ENCODE assay signal across 30 cellular contexts in the genomic region with DNA sequence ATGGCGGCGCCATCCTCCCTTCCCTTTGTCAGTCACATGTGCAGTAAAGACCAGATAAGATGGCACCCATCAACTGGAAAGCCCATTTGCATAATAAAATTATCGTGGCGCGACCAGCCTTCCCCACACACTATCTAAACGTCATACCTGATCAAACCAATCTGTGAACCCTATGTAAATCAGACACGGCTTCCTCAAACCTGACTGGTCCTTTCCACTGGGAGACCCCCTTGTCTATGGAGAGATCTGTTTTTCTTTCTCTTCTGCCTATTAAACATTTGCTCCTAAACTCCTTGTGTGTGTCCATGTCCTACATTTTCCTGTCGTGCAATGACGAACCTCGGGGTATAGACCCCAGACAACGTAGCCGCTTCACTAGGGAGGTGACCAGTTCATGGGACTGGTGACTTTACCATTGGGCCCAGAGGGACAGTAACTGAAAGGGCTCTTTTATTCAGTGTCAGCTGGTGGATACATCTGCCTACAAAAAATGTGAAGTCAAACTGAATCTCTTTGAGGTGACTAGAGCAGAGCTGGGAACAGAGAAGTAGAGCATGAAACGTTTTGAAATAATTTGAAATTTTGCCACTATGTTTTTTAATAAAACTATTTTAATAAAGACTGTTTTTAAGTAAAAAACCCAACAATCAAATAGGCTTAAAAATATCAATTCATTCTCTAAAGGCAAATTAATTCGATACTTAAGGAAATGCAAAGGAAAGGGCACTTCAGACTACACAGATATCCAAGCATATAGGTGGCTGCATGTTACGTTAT.
DNase-seq lines count a peak whose midpoint lies in the region; ATAC-seq and TF ChIP-seq lines count a peak whose summit lies in the region.
"Had no signal": no experiment of that assay in that cellular context is flagged by ENCODE, and none has a peak within 500 bp of the region (broad histone marks: within the 10 kb centered on the region; RNA-seq: fewer than 3 reads in every experiment).

No MANE protein-coding gene starts in this region.

- DNase-seq in Calu3 = no peak
- peak; percentile 83 for DNase-seq in SW480 (ENCODE audit: low spot score)
- DNase-seq in left lobe of liver (ENCODE audit: low spot score) = no peak
- DNase-seq in progenitor cell of endocrine pancreas (ENCODE audit: low spot score, unreplicated experiment) = no peak
- no peak for DNase-seq in left lung
- DNase-seq in T-helper 1 cell = no peak
- no peak for DNase-seq in dedifferentiated amniotic fluid mesenchymal stem cell (ENCODE audit: extremely low spot score)
- DNase-seq: activated CD8-positive, alpha-beta T cell treated with anti-CD3 and anti-CD28 coated beads for 36 hours; EL; endodermal cell; hippocampal formation; left ventricle myocardium inferior; MM.1S; NCI-H1436; NCI-H2081 treated with DMSO at 0.1 percent for 48 hours; right cardiac atrium; SK-N-SH; stimulated activated CD4-positive, alpha-beta T cell treated with anti-CD3 and anti-CD28 coated beads, Interleukin-4, amount 100 ng/mL, for 1 hour had no signal

- BruUV-seq in Calu3 (replicated peaks; lab: Mats Ljungman, UMichigan) = no TSS peak

- H3K4me1 Mint-ChIP-seq in Calu3 (ENCODE audit: low read depth, unreplicated experiment) (peaks cover 73% of the 10 kb centered on the region), progenitor cell of endocrine pancreas (ENCODE audit: low read depth) (peaks cover 50% of the 10 kb centered on the region)
- H3K4me1 Mint-ChIP-seq: activated naive CD4-positive, alpha-beta T cell treated with anti-CD3 and anti-CD28 coated beads, Interleukin-2, amount 50 U/mL, for 24 hours; activated T-helper 17 cell treated with anti-CD3 and anti-CD28 coated beads, Interleukin-2, amount 50 U/mL, for 72 hours; GM23338 had no signal

- no peak overlapping the region for H3K4me3 ChIP-seq in left lung
- H3K4me3 ChIP-seq: BLaER1, coronary artery, GM12878, GM23338, left ventricle myocardium inferior had no signal

- H3K9me3 Mint-ChIP-seq in Calu3 (ENCODE audit: low read depth, unreplicated experiment) (no peaks in the 10 kb centered on the region), progenitor cell of endocrine pancreas (ENCODE audit: low read depth) (peaks cover 9% of the 10 kb centered on the region)
- H3K9me3 Mint-ChIP-seq: activated CD8-positive, alpha-beta T cell treated with anti-CD3 and anti-CD28 coated beads for 36 hours; activated naive CD4-positive, alpha-beta T cell treated with anti-CD3 and anti-CD28 coated beads, Interleukin-2, amount 50 U/mL, for 24 hours; activated T-helper 17 cell treated with anti-CD3 and anti-CD28 coated beads, Interleukin-2, amount 50 U/mL, for 72 hours; GM23338; mesothelial cell of epicardium; natural killer cell treated with Interleukin-12 subunit alpha and Interleukin-12 subunit beta and Interleukin-15 and Interleukin-18, amount 100 ng/mL, for 72 hours had no signal

- H3K4me3 Mint-ChIP-seq in Calu3 (ENCODE audit: low read depth, unreplicated experiment) = no peak overlapping the region
- H3K4me3 Mint-ChIP-seq in progenitor cell of endocrine pancreas (ENCODE audit: low read depth) = peak overlapping the region; percentile 0
- H3K4me3 Mint-ChIP-seq: activated CD8-positive, alpha-beta T cell treated with anti-CD3 and anti-CD28 coated beads for 36 hours; activated naive CD4-positive, alpha-beta T cell treated with anti-CD3 and anti-CD28 coated beads, Interleukin-2, amount 50 U/mL, for 24 hours; activated T-helper 17 cell treated with anti-CD3 and anti-CD28 coated beads, Interleukin-2, amount 50 U/mL, for 72 hours; endodermal cell; GM23338; mesothelial cell of epicardium; natural killer cell treated with Interleukin-12 subunit alpha and Interleukin-12 subunit beta and Interleukin-15 and Interleukin-18, amount 100 ng/mL, for 72 hours had no signal

- ATAC-seq in left lobe of liver (peak; percentile 19), left lung (no peak), GM21447 (IDR thresholded peaks at IDR 0.05; ENCODE audit: unreplicated experiment) (no peak)
- ATAC-seq: activated CD8-positive, alpha-beta T cell treated with anti-CD3 and anti-CD28 coated beads for 36 hours; activated T-helper 17 cell treated with anti-CD3 and anti-CD28 coated beads, Interleukin-2, amount 50 U/mL, for 72 hours; esophagus mucosa; GM12878; GM23338; natural killer cell treated with Interleukin-12 subunit alpha and Interleukin-12 subunit beta and Interleukin-15 and Interleukin-18, amount 100 ng/mL, for 72 hours; right cardiac atrium had no signal

- no peaks in the 10 kb centered on the region for H3K4me1 ChIP-seq in left lung
- H3K4me1 ChIP-seq: BLaER1, left ventricle myocardium inferior, parathyroid adenoma had no signal

- intact Hi-C loops in Calu3 (cut with micrococcal nuclease; ENCODE audit: unreplicated experiment) (no loop called here), left lung (cut with DNase I) (no loop called here)

- no peaks in the 10 kb centered on the region for H3K27me3 Mint-ChIP-seq in Calu3 (ENCODE audit: unreplicated experiment)
- H3K27me3 Mint-ChIP-seq in progenitor cell of endocrine pancreas = no peaks in the 10 kb centered on the region
- H3K27me3 Mint-ChIP-seq: activated CD8-positive, alpha-beta T cell treated with anti-CD3 and anti-CD28 coated beads for 36 hours; activated T-helper 17 cell treated with anti-CD3 and anti-CD28 coated beads, Interleukin-2, amount 50 U/mL, for 72 hours had no signal

- no peaks in the 10 kb centered on the region for H3K27me3 ChIP-seq in left lung
- H3K27me3 ChIP-seq: BLaER1 had no signal

- CTCF ChIA-PET in Calu3 (lab: Charles Lee) = interaction anchor here (0.7 to 1.4 kb wide), 4 partner anchors 12 to 46 kb away, joined by 3 to 6 read pairs (median 4); no protein-coding TSS in a partner anchor

- H3K9me3 ChIP-seq in left lung = no peaks in the 10 kb centered on the region
- H3K9me3 ChIP-seq: BLaER1, left ventricle myocardium inferior, SK-N-SH had no signal

- TF ChIP-seq CTCF in Calu3 (IDR thresholded peaks at IDR 0.05; ENCODE audit: unreplicated experiment) (no peak), progenitor cell of endocrine pancreas (IDR thresholded peaks at IDR 0.05; ENCODE audit: unreplicated experiment) (no peak), left lung (IDR thresholded peaks at IDR 0.05) (no peak)

- H3K27ac ChIP-seq in left lung = no peak overlapping the region
- H3K27ac ChIP-seq: BLaER1, coronary artery, KMS-11, left ventricle myocardium inferior, parathyroid adenoma had no signal

- peaks cover 23% of the 10 kb centered on the region for H3K36me3 Mint-ChIP-seq in Calu3 (ENCODE audit: insufficient read depth, unreplicated experiment)
- peaks cover 3% of the 10 kb centered on the region for H3K36me3 Mint-ChIP-seq in progenitor cell of endocrine pancreas (ENCODE audit: insufficient read depth)
- H3K36me3 Mint-ChIP-seq: activated naive CD4-positive, alpha-beta T cell treated with anti-CD3 and anti-CD28 coated beads, Interleukin-2, amount 50 U/mL, for 24 hours; mesothelial cell of epicardium; natural killer cell treated with Interleukin-12 subunit alpha and Interleukin-12 subunit beta and Interleukin-15 and Interleukin-18, amount 100 ng/mL, for 72 hours had no signal

- H3K36me3 ChIP-seq in left lung = no peaks in the 10 kb centered on the region
- H3K36me3 ChIP-seq: BLaER1, left ventricle myocardium inferior had no signal

- peak overlapping the region; percentile 87 for H3K27ac Mint-ChIP-seq in Calu3 (ENCODE audit: unreplicated experiment)
- peak overlapping the region; percentile 93 for H3K27ac Mint-ChIP-seq in progenitor cell of endocrine pancreas
- H3K27ac Mint-ChIP-seq: activated CD8-positive, alpha-beta T cell treated with anti-CD3 and anti-CD28 coated beads for 36 hours; activated naive CD4-positive, alpha-beta T cell treated with anti-CD3 and anti-CD28 coated beads, Interleukin-2, amount 50 U/mL, for 24 hours; activated T-helper 17 cell treated with anti-CD3 and anti-CD28 coated beads, Interleukin-2, amount 50 U/mL, for 72 hours; endodermal cell; GM23338; mesothelial cell of epicardium; natural killer cell treated with Interleukin-12 subunit alpha and Interleukin-12 subunit beta and Interleukin-15 and Interleukin-18, amount 100 ng/mL, for 72 hours had no signal
